Comparison of ENCODE assay signal across 1 cellular context in the genomic region with DNA sequence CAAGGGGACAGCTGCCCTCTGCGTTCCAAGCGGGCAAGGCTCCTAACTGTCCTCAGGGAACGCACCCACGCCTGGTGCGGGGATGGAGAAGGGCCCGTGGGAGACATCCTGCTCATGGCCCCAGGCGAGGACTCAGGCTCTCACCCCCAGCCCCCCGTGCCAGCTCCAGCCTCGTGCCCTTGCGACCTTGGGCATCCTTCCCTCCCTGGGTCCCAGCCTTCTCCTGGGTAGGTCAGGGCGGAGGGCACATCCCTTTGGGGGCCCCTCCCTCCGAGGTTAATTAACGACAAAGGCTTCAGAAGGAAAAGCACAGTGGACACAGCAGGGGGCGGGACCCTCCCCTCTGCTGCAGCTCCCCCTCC.
TF ChIP-seq lines count a peak whose summit lies in the region.

No MANE protein-coding gene starts in this region.

TF ChIP-seq in K562, 482 proteins besides CTCF, POLR2A, EP300 and RAD21:
- TF ChIP-seq ZBTB7A (IDR thresholded peaks at IDR 0.05; ENCODE audit: borderline replicate concordance, control insufficient read depth, low read depth, low read length): peak; percentile 39; the same call in 1 of the 2 replicates
- TF ChIP-seq RBFOX2 (IDR thresholded peaks at IDR 0.05; ENCODE audit: low read depth, low read length): peak; percentile 29
- TF ChIP-seq CHCHD3 (CRISPR knock-in tag; IDR thresholded peaks at IDR 0.05): no peak
